ENCODE assay signal across 8 cellular contexts in the genomic region with DNA sequence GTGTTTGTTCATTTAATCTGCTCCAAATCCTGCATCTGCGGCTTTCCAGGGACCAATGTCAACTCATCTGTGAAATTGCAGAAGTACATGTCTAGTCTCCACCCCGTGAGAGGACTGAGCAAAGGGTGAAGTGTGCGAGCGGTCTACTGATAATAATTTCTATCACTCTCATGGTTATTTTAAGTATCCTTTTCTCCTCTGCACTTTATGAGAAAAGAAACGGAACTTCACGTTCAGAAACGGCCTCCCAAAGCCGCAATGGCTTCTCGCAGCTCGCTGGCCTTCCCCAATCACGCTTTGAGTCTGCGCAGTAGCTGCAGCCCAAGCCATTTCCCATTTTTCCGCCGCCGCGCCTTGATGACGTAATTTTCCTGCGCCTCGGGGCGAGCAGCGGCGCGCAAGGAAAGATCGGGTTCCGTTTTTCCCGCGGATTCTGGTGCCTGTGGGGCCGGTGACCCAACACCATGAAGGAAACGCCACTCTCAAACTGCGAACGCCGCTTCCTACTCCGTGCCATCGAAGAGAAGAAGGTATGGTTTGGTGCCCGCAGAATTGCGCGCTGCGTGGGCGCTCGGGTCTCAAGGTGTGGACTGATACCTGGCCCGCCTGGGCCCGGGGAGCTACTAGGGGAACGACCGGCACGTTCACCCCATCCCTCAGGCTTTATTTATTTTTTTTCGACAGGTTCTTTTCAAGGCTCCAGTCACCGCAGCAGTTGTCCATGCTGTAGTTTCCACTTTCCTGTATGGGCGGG. TPM values are rescaled to one million over a fixed set of nuclear protein-coding genes. Genes with fewer than 3 reads are reported as not detected.
DNase-seq lines count a peak whose midpoint lies in the region; ATAC-seq, FAIRE-seq and TF ChIP-seq lines count a peak whose summit lies in the region.

A gene with protein sequence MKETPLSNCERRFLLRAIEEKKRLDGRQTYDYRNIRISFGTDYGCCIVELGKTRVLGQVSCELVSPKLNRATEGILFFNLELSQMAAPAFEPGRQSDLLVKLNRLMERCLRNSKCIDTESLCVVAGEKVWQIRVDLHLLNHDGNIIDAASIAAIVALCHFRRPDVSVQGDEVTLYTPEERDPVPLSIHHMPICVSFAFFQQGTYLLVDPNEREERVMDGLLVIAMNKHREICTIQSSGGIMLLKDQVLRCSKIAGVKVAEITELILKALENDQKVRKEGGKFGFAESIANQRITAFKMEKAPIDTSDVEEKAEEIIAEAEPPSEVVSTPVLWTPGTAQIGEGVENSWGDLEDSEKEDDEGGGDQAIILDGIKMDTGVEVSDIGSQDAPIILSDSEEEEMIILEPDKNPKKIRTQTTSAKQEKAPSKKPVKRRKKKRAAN (plus strand): TSS at position 363 of the 754 bp plus-strand sequence. CDS start 102 bp downstream, at position 465.

- no peaks in the 10 kb centered on the region for H3K9me3 ChIP-seq in HUES6 (ENCODE audit: control insufficient read depth, insufficient read depth, low read depth, low read length)
- H3K9me3 ChIP-seq in OCI-LY1 (ENCODE audit: low read length) = no peaks in the 10 kb centered on the region

- 0 out of 2 replicates have a peak within 1 kb of the TSS, but pooled peaks have one; percentile 9 for H2AFZ ChIP-seq in OCI-LY1 (ENCODE audit: low read length)

- ATAC-seq in GM21423 (IDR thresholded peaks at IDR 0.05; ENCODE audit: unreplicated experiment) = peak; percentile 86

- H3K9me3 Mint-ChIP-seq in mesothelial cell of epicardium = no peaks in the 10 kb centered on the region

- H3K27ac ChIP-seq in HUES6 (ENCODE audit: low read depth, low read length) (peak within 1 kb of the TSS; percentile 86), OCI-LY1 (ENCODE audit: low read depth, low read length, poor library complexity, severe bottlenecking) (peak within 1 kb of the TSS; percentile 77)

- peaks cover 9% of the 10 kb centered on the region for H3K36me3 Mint-ChIP-seq in mesothelial cell of epicardium

- FAIRE-seq in endometrium (lab: Jason Lieb, UNC) = peak; percentile 94

- H3K4me3 ChIP-seq in HUES6 (ENCODE audit: low read depth, low read length) = peak within 1 kb of the TSS; percentile 88
- H3K4me3 ChIP-seq in OCI-LY1 (ENCODE audit: low read depth, low read length, poor library complexity, severe bottlenecking) = peak within 1 kb of the TSS; percentile 80

- peak within 1 kb of the TSS; percentile 91 for H3K4me2 ChIP-seq in OCI-LY1 (ENCODE audit: low read length)

- TF ChIP-seq CTCF in OCI-LY1 (IDR thresholded peaks at IDR 0.05; ENCODE audit: low read length) = no peak
- no peak for TF ChIP-seq CTCF in mesothelial cell of epicardium (IDR thresholded peaks at IDR 0.05; ENCODE audit: unreplicated experiment)

- no peaks in the 10 kb centered on the region for H3K9me2 ChIP-seq in OCI-LY1 (ENCODE audit: low read depth, low read length)

- H3K27me3 Mint-ChIP-seq in mesothelial cell of epicardium (ENCODE audit: low read depth) = no peaks in the 10 kb centered on the region

- H3K4me1 ChIP-seq in HUES6 (ENCODE audit: control insufficient read depth, insufficient read depth, low read length) (peaks cover 15% of the 10 kb centered on the region), OCI-LY1 (ENCODE audit: insufficient read depth, low read length, severe bottlenecking) (peaks cover 22% of the 10 kb centered on the region)

- H3K27me3 ChIP-seq in HUES6 (ENCODE audit: control insufficient read depth, insufficient read depth, low read length) (no peaks in the 10 kb centered on the region), OCI-LY1 (ENCODE audit: insufficient read depth, low read length) (no peaks in the 10 kb centered on the region)

- H3F3A ChIP-seq in OCI-LY1 (ENCODE audit: insufficient read depth, low read length) = no peaks in the 10 kb centered on the region

- DNase-seq in Caki2 (ENCODE audit: low read depth) (peak; percentile 86), mesothelial cell of epicardium (ENCODE audit: low spot score in 2 of 2, unreplicated experiment in 2 of 2) (peak; percentile 88 to 99)
- DNase-seq in activated CD8-positive, alpha-beta memory T cell treated with anti-CD3 and anti-CD28 coated beads, Interleukin-2, amount 50 U/mL, for 4 hours = peak; percentile 94
- peak; percentile 87 to 89 for DNase-seq in stimulated activated CD8-positive, alpha-beta memory T cell treated with anti-CD3 and anti-CD28 coated beads, Interleukin-15, amount 100 ng/mL, for 48 hours (ENCODE audit: low read depth in 2 of 2)

- H3K27ac Mint-ChIP-seq in mesothelial cell of epicardium = peak within 1 kb of the TSS; percentile 94

- no peaks in the 10 kb centered on the region for H4K20me1 ChIP-seq in OCI-LY1 (ENCODE audit: insufficient read depth, low read length)

- peak within 1 kb of the TSS; percentile 89 for H3K4me3 Mint-ChIP-seq in mesothelial cell of epicardium

- H3K9ac ChIP-seq in HUES6 (ENCODE audit: low read length) (peak within 1 kb of the TSS; percentile 98), OCI-LY1 (ENCODE audit: low read length) (peak within 1 kb of the TSS; percentile 86)

- peaks cover 18% of the 10 kb centered on the region for H3K4me1 Mint-ChIP-seq in mesothelial cell of epicardium

- in situ Hi-C loops in Caki2 (cut with HindIII; ENCODE audit: low pct_unique_long_range_greater_than_20kb, low sequenced_read_pairs) = no loop called here

- H3K79me2 ChIP-seq in OCI-LY1 (ENCODE audit: insufficient read depth, low read length) = peaks cover 20% of the 10 kb centered on the region

- H3K36me3 ChIP-seq in HUES6 (ENCODE audit: control insufficient read depth, insufficient read depth, low read length) (peaks cover 37% of the 10 kb centered on the region), OCI-LY1 (ENCODE audit: insufficient read depth, low read length) (peaks cover 36% of the 10 kb centered on the region)

RNA-seq across cellular contexts. Expression of the gene that starts here (rescaled TPM):
- total RNA-seq in Caki2 (2014; rRNA removed; shearing (Covaris generic); ENCODE audit: low replicate concordance) = 40.9 and 53.4 TPM in 2 replicates
- total RNA-seq in mesothelial cell of epicardium = 29.8 to 33.5 TPM (median 30.0 TPM) in 3 replicates

Comparison
In these comparisons a context has a peak if more than half of its experiments do, and no peak if none do; other contexts are left out.
1. Peak in every context shown above with its lines: DNase-seq, ATAC-seq, H3K4me3 ChIP-seq and H3K27ac ChIP-seq.